Comparison of ENCODE assay signal across 5 cellular contexts in genomic region chr7:153910604-153911003, GRCh38.
"Had no signal": no experiment of that assay in that cellular context is flagged by ENCODE, and none has a peak within 500 bp of the region (broad histone marks: within the 10 kb centered on the region; RNA-seq: fewer than 3 reads in every experiment).

No MANE protein-coding gene starts in this region.

- ATAC-seq: GM23338, K562 had no signal

- H3K4me3 ChIP-seq: GM23338, K562 had no signal

- H3K27ac Mint-ChIP-seq: GM23338, H9 had no signal

- DNase-seq: H9, HCEC 1CT, IMR-90 had no signal

- H2AFZ ChIP-seq: GM23338 had no signal

- H3K4me3 Mint-ChIP-seq: GM23338, H9 had no signal

- H3K4me2 ChIP-seq: GM23338 had no signal
